8 cellular contexts compared by ENCODE assay signal in the genomic region with DNA sequence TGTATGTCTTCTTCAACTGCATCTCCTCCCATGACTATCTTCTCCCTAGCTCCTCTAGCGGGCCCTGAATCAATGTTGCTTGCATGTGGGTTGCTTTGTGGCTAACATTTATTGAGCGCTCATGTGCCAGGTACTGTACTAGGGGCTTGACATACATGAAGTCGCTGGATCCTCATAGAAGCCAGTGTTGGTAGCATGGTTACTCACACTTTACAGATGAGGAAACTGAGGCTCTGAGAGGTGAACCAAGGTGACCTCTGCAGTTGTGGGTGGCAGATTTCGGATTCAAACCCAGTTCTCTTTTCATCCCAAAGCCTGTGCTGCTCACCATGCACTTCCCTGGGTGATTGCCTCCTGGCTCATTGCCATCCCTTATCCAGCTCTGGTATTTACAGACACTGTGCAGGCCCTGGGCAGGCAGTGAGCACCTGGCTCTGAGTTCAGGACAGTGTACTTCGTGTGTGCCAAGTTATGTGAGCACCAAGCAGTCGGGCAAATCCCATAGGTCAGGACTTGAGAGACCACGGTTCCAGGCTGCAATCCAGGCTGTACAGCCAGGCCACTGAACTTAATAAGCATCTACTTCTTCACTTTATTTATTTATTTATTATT.
DNase-seq lines count a peak whose midpoint lies in the region; ATAC-seq and TF ChIP-seq lines count a peak whose summit lies in the region.

No MANE protein-coding gene starts in this region.

- no peak for TF ChIP-seq CTCF in nephron progenitor cell (IDR thresholded peaks at IDR 0.05)

- DNase-seq in DMS153 (lab: John Stamatoyannopoulos, UW) (peak; percentile 8), DMS153 treated with DMSO at 0.1 percent for 48 hours (lab: John Stamatoyannopoulos, UW; ENCODE audit: unreplicated experiment) (no peak), RKO (ENCODE audit: low spot score) (peak; percentile 35), epithelial cell of prostate (ENCODE audit: low read depth, low spot score) (no peak), nephron progenitor cell (no peak), GM19240 (ENCODE audit: insufficient read length, low spot score) (no peak)

- ATAC-seq in GM18520 (IDR thresholded peaks at IDR 0.05; ENCODE audit: unreplicated experiment) (no peak), GM18502 (IDR thresholded peaks at IDR 0.05; ENCODE audit: poor library complexity, unreplicated experiment) (no peak)

- H3K27me3 Mint-ChIP-seq in nephron progenitor cell (ENCODE audit: low read depth, poor library complexity): no peaks in the 10 kb centered on the region

- H3K27ac Mint-ChIP-seq in nephron progenitor cell: no peak overlapping the region

- H3K9me3 Mint-ChIP-seq in nephron progenitor cell: no peaks in the 10 kb centered on the region

- peaks cover 38% of the 10 kb centered on the region for H3K4me1 Mint-ChIP-seq in nephron progenitor cell

- peaks cover 45% of the 10 kb centered on the region for H3K36me3 Mint-ChIP-seq in nephron progenitor cell (ENCODE audit: low read depth)

- H3K27ac ChIP-seq in epithelial cell of prostate: peak overlapping the region; percentile 96

- H3K4me3 Mint-ChIP-seq in nephron progenitor cell: peak overlapping the region; percentile 92

Comparison
In these comparisons a context has a peak if more than half of its experiments do, and no peak if none do; other contexts are left out.
1. DNase-seq: peak in DMS153 (single experiment) and RKO (single experiment); none in DMS153 treated with DMSO at 0.1 percent for 48 hours (single experiment), epithelial cell of prostate (single experiment), nephron progenitor cell (single experiment) and GM19240 (single experiment).